Comparison of ENCODE assay signal across 33 cellular contexts in the genomic region with DNA sequence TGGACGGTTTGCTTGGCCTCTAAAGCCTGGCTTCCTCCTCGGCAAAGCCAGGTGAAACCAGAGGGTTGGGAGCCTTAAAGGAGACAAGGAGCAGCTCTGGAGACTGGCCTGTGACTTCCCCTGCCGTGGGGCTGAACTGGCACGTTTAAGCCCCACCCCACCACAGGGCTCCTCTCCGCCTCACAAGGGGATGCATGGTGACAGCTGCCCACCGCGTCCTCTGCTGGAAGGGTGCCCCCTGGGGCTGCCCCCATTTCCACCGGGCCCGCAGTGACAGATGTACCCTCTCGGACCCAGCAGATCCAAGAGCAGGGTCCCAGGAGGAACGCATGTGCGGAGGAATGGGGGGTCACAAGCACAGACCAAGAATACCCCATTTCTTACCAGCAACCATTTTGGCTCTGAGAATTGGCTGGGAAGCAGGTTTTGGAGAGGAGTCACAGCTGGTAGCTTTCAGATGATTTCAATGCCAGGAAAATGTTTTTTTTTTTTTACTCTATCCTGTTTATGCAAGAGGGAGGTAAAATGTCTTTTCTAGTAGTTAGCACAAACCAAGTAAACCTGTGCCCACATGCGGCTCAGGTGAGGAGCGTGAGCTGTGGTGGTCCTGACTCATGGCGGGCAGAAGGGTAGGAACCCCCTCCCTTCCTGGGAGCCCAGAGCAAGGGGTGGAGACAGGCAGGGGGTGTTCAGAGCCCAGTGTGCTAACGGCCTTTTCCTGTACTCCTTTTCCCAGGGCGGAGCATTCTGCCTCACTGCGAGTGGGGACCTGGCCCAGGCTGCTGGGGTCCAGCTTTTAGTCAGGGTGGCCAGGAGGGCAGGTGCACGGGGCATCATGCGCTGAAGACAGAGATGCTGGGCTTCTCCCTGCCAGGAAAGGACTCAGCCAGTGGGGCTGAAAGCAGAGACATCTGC. TPM values are rescaled to one million over a fixed set of nuclear protein-coding genes. Genes with fewer than 3 reads are reported as not detected.
DNase-seq lines count a peak whose midpoint lies in the region; ATAC-seq, FAIRE-seq and TF ChIP-seq lines count a peak whose summit lies in the region.
"Had no signal": no experiment of that assay in that cellular context is flagged by ENCODE, and none has a peak within 500 bp of the region (broad histone marks: within the 10 kb centered on the region; RNA-seq: fewer than 3 reads in every experiment).

No MANE protein-coding gene starts in this region.

- peak overlapping the region; percentile 41; the same call in 1 of the 2 replicates for H4K5ac ChIP-seq in IMR-90 (ENCODE audit: low read depth, low read length)
- no peak overlapping the region for H4K5ac ChIP-seq in H1 (ENCODE audit: insufficient read length, low read depth, low read length)

- H2BK120ac ChIP-seq in IMR-90 (ENCODE audit: low read depth, low read length) (no peak overlapping the region), H1 (replicated peaks; ENCODE audit: low read depth, low read length) (no peak overlapping the region)

- H3K4me3 ChIP-seq in IMR-90 (ENCODE audit: insufficient read depth, low read depth, low read length): no peak overlapping the region
- H3K4me3 ChIP-seq in H1 (ENCODE audit: extremely low read depth in 1 of 4, insufficient read depth in 2 of 4, low read depth in 3 of 4, low read length in 4 of 4): no peak overlapping the region
- no peak overlapping the region for H3K4me3 ChIP-seq in lower lobe of right lung
- no peak overlapping the region for H3K4me3 ChIP-seq in lower leg skin (ENCODE audit: low read depth, poor library complexity, severe bottlenecking)
- H3K4me3 ChIP-seq: psoas muscle, skin epidermis, uterus had no signal

- H3K27me3 ChIP-seq in IMR-90 (ENCODE audit: control insufficient read depth, insufficient read depth, low read length) (no peaks in the 10 kb centered on the region), H1 (replicated peaks in 1 of 4; ENCODE audit: control insufficient read depth in 3 of 4, extremely low read depth in 1 of 4, insufficient read depth in 3 of 4, low read length in 3 of 4) (no peaks in the 10 kb centered on the region), lower lobe of right lung (ENCODE audit: low read depth) (no peaks in the 10 kb centered on the region)
- H3K27me3 ChIP-seq: uterus had no signal

- H3K4ac ChIP-seq in IMR-90 (ENCODE audit: low read depth, low read length) (no peak overlapping the region), H1 (replicated peaks; ENCODE audit: insufficient read length, low read depth, low read length) (no peak overlapping the region)

- H2BK15ac ChIP-seq in IMR-90 (ENCODE audit: low read depth, low read length) (no peak overlapping the region), H1 (ENCODE audit: low read length) (0 out of 2 replicates have a peak overlapping the region, but pooled peaks have one; percentile 61)

- H3K56ac ChIP-seq in IMR-90 (ENCODE audit: extremely low read depth, insufficient read depth, low read length): no peak overlapping the region
- no peak overlapping the region for H3K56ac ChIP-seq in H1 (replicated peaks; ENCODE audit: insufficient read length, low read depth, low read length)

- H3K4me1 ChIP-seq in IMR-90 (ENCODE audit: control insufficient read depth, insufficient read depth, low read length): peaks cover 8% of the 10 kb centered on the region; the same call in 1 of the 2 replicates
- no peaks in the 10 kb centered on the region; a peak in 3 of 7 replicates for H3K4me1 ChIP-seq in H1 (replicated peaks in 1 of 4; ENCODE audit: control insufficient read depth in 3 of 4, insufficient read depth in 4 of 4, low read length in 3 of 4)
- H3K4me1 ChIP-seq in lower lobe of right lung: peaks cover 13% of the 10 kb centered on the region
- H3K4me1 ChIP-seq: psoas muscle had no signal

- H3K9me3 ChIP-seq in IMR-90 (ENCODE audit: control insufficient read depth, insufficient read depth, low read length) (no peaks in the 10 kb centered on the region), H1 (ENCODE audit: insufficient read depth in 2 of 2, low read depth in 1 of 2, low read length in 1 of 2) (peaks cover 4 to 16% of the 10 kb centered on the region in 2 experiments), lower lobe of right lung (peaks cover 5% of the 10 kb centered on the region)
- H3K9me3 ChIP-seq: psoas muscle, uterus had no signal

- no peak overlapping the region for H2BK12ac ChIP-seq in H1 (ENCODE audit: low read depth, low read length)

- H3K79me2 ChIP-seq in H1 (ENCODE audit: control insufficient read depth in 1 of 2, insufficient read depth in 2 of 2, low read length in 2 of 2): no peaks in the 10 kb centered on the region

- no peaks in the 10 kb centered on the region for H3K23me2 ChIP-seq in H1 (ENCODE audit: low read depth, low read length)

- no peak for TF ChIP-seq POLR2A in IMR-90 (IDR thresholded peaks at IDR 0.05; ENCODE audit: low read depth, low read length)
- no peak for TF ChIP-seq POLR2A in H1 (IDR thresholded peaks at IDR 0.05; ENCODE audit: control extremely low read depth in 1 of 2, low read depth in 2 of 2, low read length in 2 of 2)
- TF ChIP-seq POLR2A in lower leg skin (IDR thresholded peaks at IDR 0.05): no peak

- no peak overlapping the region for H3K9ac ChIP-seq in IMR-90 (ENCODE audit: low read depth, low read length)
- H3K9ac ChIP-seq in H1 (replicated peaks in 1 of 4; ENCODE audit: extremely low read depth in 1 of 4, low read depth in 3 of 4, low read length in 3 of 4): no peak overlapping the region

- in situ Hi-C loops in IMR-90 (cut with MboI; ENCODE audit: low sequenced_read_pairs): no loop called here

- H3K27me3 Mint-ChIP-seq in activated CD4-positive, alpha-beta memory T cell treated with anti-CD3 and anti-CD28 coated beads for 36 hours: no peaks in the 10 kb centered on the region
- H3K27me3 Mint-ChIP-seq: activated naive CD8-positive, alpha-beta T cell treated with anti-CD3 and anti-CD28 coated beads for 36 hours had no signal

- no peaks in the 10 kb centered on the region for H3K4me1 Mint-ChIP-seq in activated CD4-positive, alpha-beta memory T cell treated with anti-CD3 and anti-CD28 coated beads for 36 hours (ENCODE audit: low read depth)
- H3K4me1 Mint-ChIP-seq: activated naive CD8-positive, alpha-beta T cell treated with anti-CD3 and anti-CD28 coated beads for 36 hours; H9 had no signal

- FAIRE-seq in H1 (lab: Jason Lieb, UNC): no peak
- FAIRE-seq: frontal cortex, GM12891, islet of Langerhans had no signal

- no peaks in the 10 kb centered on the region for H4K20me1 ChIP-seq in IMR-90 (ENCODE audit: insufficient read depth, low read length)
- no peaks in the 10 kb centered on the region for H4K20me1 ChIP-seq in H1 (replicated peaks in 1 of 2; ENCODE audit: control insufficient read depth in 1 of 2, insufficient read depth in 2 of 2, low read length in 2 of 2)

- CTCF ChIA-PET in IMR-90 (lab: Yijun Ruan, JAX) (interaction anchor here (0.5 to 0.9 kb wide), 4 partner anchors 14 to 116 kb away, joined by 3 to 5 read pairs (median 4); no protein-coding TSS in a partner anchor), H1 (lab: Charles Lee; ENCODE audit: partially characterized antibody) (interaction anchor here (0.6 to 2.6 kb wide), 16 partner anchors 8 to 287 kb away, joined by 3 to 8 read pairs (median 3); no protein-coding TSS in a partner anchor)
- CTCF ChIA-PET in activated CD4-positive, alpha-beta memory T cell treated with anti-CD3 and anti-CD28 coated beads for 36 hours (lab: Charles Lee): no interaction called here

- no peak overlapping the region for H2AFZ ChIP-seq in IMR-90 (replicated peaks; ENCODE audit: low read length, poor library complexity)
- no peak overlapping the region for H2AFZ ChIP-seq in H1 (ENCODE audit: low read length)

- H3K4me2 ChIP-seq in IMR-90 (ENCODE audit: low read depth, low read length): no peak overlapping the region; the same call in 1 of the 2 replicates
- H3K4me2 ChIP-seq in H1 (ENCODE audit: insufficient read depth in 1 of 2, low read depth in 2 of 2, low read length in 2 of 2): no peak overlapping the region

- 0 out of 2 replicates have a peak overlapping the region, but pooled peaks have one; percentile 16 for H2AK5ac ChIP-seq in IMR-90 (ENCODE audit: low read depth, low read length)
- H2AK5ac ChIP-seq in H1 (ENCODE audit: low read depth, low read length): no peak overlapping the region

- no peak overlapping the region for H3K4me3 Mint-ChIP-seq in activated CD4-positive, alpha-beta memory T cell treated with anti-CD3 and anti-CD28 coated beads for 36 hours
- H3K4me3 Mint-ChIP-seq: activated naive CD8-positive, alpha-beta T cell treated with anti-CD3 and anti-CD28 coated beads for 36 hours; H9 had no signal

- TF ChIP-seq CTCF in IMR-90 (conservative IDR thresholded peaks at IDR 0.05; ENCODE audit: low read depth, low read length) (no peak), H1 (IDR thresholded peaks at IDR 0.05; ENCODE audit: control extremely low read depth in 1 of 3, insufficient read depth in 1 of 3, low read depth in 1 of 3, low read length in 3 of 3) (no peak), lower lobe of right lung (IDR thresholded peaks at IDR 0.05) (no peak), lower leg skin (IDR thresholded peaks at IDR 0.05) (no peak)

- peak overlapping the region; percentile 4; the same call in 1 of the 2 replicates for H4K91ac ChIP-seq in IMR-90 (ENCODE audit: insufficient read depth, low read depth, low read length)
- no peak overlapping the region for H4K91ac ChIP-seq in H1 (replicated peaks; ENCODE audit: insufficient read length, low read length)

- H3K18ac ChIP-seq in IMR-90 (ENCODE audit: low read depth, low read length): peak overlapping the region; percentile 12; the same call in 1 of the 2 replicates
- H3K18ac ChIP-seq in H1 (ENCODE audit: extremely low read depth, low read length): no peak overlapping the region

- peak; percentile 15 for DNase-seq in AG08395 (ENCODE audit: low spot score)
- DNase-seq in IMR-90: peak; percentile 9
- DNase-seq in H1 (ENCODE audit: low read depth in 1 of 2, low spot score in 2 of 2): no peak
- peak; percentile 37 for DNase-seq in lower lobe of right lung
- no peak for DNase-seq in lower leg skin (ENCODE audit: low spot score in 2 of 2)
- no peak for DNase-seq in activated CD4-positive, alpha-beta memory T cell treated with anti-CD3 and anti-CD28 coated beads for 36 hours
- DNase-seq: ACHN; activated CD4-positive, alpha-beta T cell treated with anti-CD3 and anti-CD28 coated beads, Interleukin-2, amount 50 U/mL, for 4 hours; activated CD4-positive, CD25-positive, alpha-beta regulatory T cell; activated CD8-positive, alpha-beta memory T cell treated with anti-CD3 and anti-CD28 coated beads, Interleukin-2, amount 50 U/mL, for 48 hours; activated naive CD8-positive, alpha-beta T cell treated with anti-CD3 and anti-CD28 coated beads for 36 hours; effector CD4-positive, alpha-beta T cell; erythroblast; Kasumi-1; NCI-H187 treated with DMSO at 0.1 percent for 48 hours; NCI-H2227 treated with DMSO at 0.1 percent for 48 hours; NCI-H748 treated with DMSO at 0.1 percent for 48 hours; psoas muscle; stimulated activated CD4-positive, alpha-beta T cell treated with anti-CD3 and anti-CD28 coated beads, Interleukin-2, amount 100 ng/mL, for 24 hours; SW 1271; uterus had no signal

- dilution Hi-C loops in IMR-90 (cut with HindIII; ENCODE audit: low sequenced_read_pairs, unreplicated experiment): no loop called here

- H2BK20ac ChIP-seq in IMR-90 (ENCODE audit: low read depth, low read length) (no peak overlapping the region), H1 (ENCODE audit: low read length) (no peak overlapping the region)

- H3K14ac ChIP-seq in IMR-90 (replicated peaks; ENCODE audit: low read depth, low read length): no peak overlapping the region
- no peak overlapping the region for H3K14ac ChIP-seq in H1 (ENCODE audit: insufficient read length)

- H3K23ac ChIP-seq in IMR-90 (ENCODE audit: low read depth, low read length) (no peak overlapping the region), H1 (ENCODE audit: insufficient read length) (no peak overlapping the region)

- 40% methylated on average over 1 of the region's 20 CpGs; no CpG with 5 or more reads in 1 of the 2 experiments for WGBS in IMR-90 (ENCODE audit: extremely low coverage in 2 of 2, insufficient read length in 1 of 2), 2 experiments
- 92% methylated on average over 18 of the region's 20 CpGs; no CpG with 5 or more reads in 1 of the 2 experiments for WGBS in H1 (ENCODE audit: extremely low coverage in 1 of 2, insufficient coverage in 1 of 2, insufficient read length in 1 of 2, insufficient replicate concordance in 2 of 2, low coverage in 1 of 2, low lambda C conversion rate in 2 of 2, missing lambda C conversion rate in 1 of 2), 2 experiments
- 54 to 67% methylated on average over 19 to 20 of the region's 20 CpGs for WGBS in lower leg skin, 2 donors

- H3K27ac Mint-ChIP-seq in activated CD4-positive, alpha-beta memory T cell treated with anti-CD3 and anti-CD28 coated beads for 36 hours: no peak overlapping the region
- H3K27ac Mint-ChIP-seq: activated naive CD8-positive, alpha-beta T cell treated with anti-CD3 and anti-CD28 coated beads for 36 hours; activated T-helper 2 cell treated with anti-CD3 and anti-CD28 coated beads, Interferon-gamma antibody, Interleukin-2, Interleukin-4, amounts not matched to agents 10 μg/mL and 5 μg/mL and 100 μg/mL, durations not matched to agents 14 hours and 24 hours and 36 hours; H9 had no signal

- intact Hi-C loops in IMR-90 (cut with micrococcal nuclease): no loop called here
- intact Hi-C loops in lower lobe of right lung (cut with DNase I): no loop called here
- intact Hi-C loops in lower leg skin (cut with DNase I; ENCODE audit: low total_unique reads): no loop called here
- intact Hi-C loops in activated CD4-positive, alpha-beta memory T cell treated with anti-CD3 and anti-CD28 coated beads for 36 hours (cut with micrococcal nuclease): no loop called here

- ATAC-seq in IMR-90 (ENCODE audit: low read depth) (no peak; the same call in 1 of the 2 replicates), lower lobe of right lung (no peak), GM18520 (IDR thresholded peaks at IDR 0.05; ENCODE audit: unreplicated experiment) (no peak), HG03135 (IDR thresholded peaks at IDR 0.05; ENCODE audit: unreplicated experiment) (no peak)

- H4K8ac ChIP-seq in IMR-90 (ENCODE audit: low read depth in 2 of 2, low read length in 2 of 2) (peak overlapping the region in 1 of 2 experiments; percentile 39; a peak in 1 of 4 replicates), H1 (ENCODE audit: extremely low read depth, insufficient read depth, low read length) (no peak overlapping the region)

- no peak for TF ChIP-seq EP300 in H1 (IDR thresholded peaks at IDR 0.05; ENCODE audit: borderline replicate concordance in 1 of 2, low read depth in 2 of 2, low read length in 2 of 2)

- no TSS peak for BruUV-seq in IMR-90 (replicated peaks; lab: Mats Ljungman, UMichigan)

- no peaks in the 10 kb centered on the region for H3K36me3 ChIP-seq in IMR-90 (ENCODE audit: control insufficient read depth, insufficient read depth, low read length)
- H3K36me3 ChIP-seq in H1 (ENCODE audit: control insufficient read depth in 2 of 4, insufficient read depth in 4 of 4, low read length in 3 of 4): no peaks in the 10 kb centered on the region
- no peaks in the 10 kb centered on the region for H3K36me3 ChIP-seq in lower lobe of right lung
- H3K36me3 ChIP-seq: uterus had no signal

- H3K36me3 Mint-ChIP-seq in activated CD4-positive, alpha-beta memory T cell treated with anti-CD3 and anti-CD28 coated beads for 36 hours: no peaks in the 10 kb centered on the region
- H3K36me3 Mint-ChIP-seq: activated naive CD8-positive, alpha-beta T cell treated with anti-CD3 and anti-CD28 coated beads for 36 hours had no signal

- no peaks in the 10 kb centered on the region for H3K79me1 ChIP-seq in IMR-90 (ENCODE audit: low read depth in 1 of 2, low read length in 2 of 2)
- no peaks in the 10 kb centered on the region for H3K79me1 ChIP-seq in H1 (ENCODE audit: low read depth, low read length)

- no peak overlapping the region for H3K27ac ChIP-seq in IMR-90 (ENCODE audit: insufficient read depth, low read length)
- no peak overlapping the region for H3K27ac ChIP-seq in H1 (ENCODE audit: low read depth, low read length)
- H3K27ac ChIP-seq in lower lobe of right lung: no peak overlapping the region
- H3K27ac ChIP-seq: C4-2B, psoas muscle, uterus had no signal

- H2BK5ac ChIP-seq in IMR-90 (ENCODE audit: low read depth, low read length, poor library complexity, severe bottlenecking) (no peak overlapping the region), H1 (ENCODE audit: low read depth, low read length) (no peak overlapping the region)

- POLR2A ChIA-PET in IMR-90 (lab: Charles Lee; ENCODE audit: unreplicated experiment): interaction anchor here (0.6 kb wide), 1 partner anchor 23 kb away, joined by 3 read pairs; no protein-coding TSS in a partner anchor
- POLR2A ChIA-PET in H1 (lab: Charles Lee; ENCODE audit: partially characterized antibody): no interaction called here
- POLR2A ChIA-PET in activated CD4-positive, alpha-beta memory T cell treated with anti-CD3 and anti-CD28 coated beads for 36 hours (lab: Charles Lee): no interaction called here

- no peaks in the 10 kb centered on the region for H3K9me3 Mint-ChIP-seq in activated CD4-positive, alpha-beta memory T cell treated with anti-CD3 and anti-CD28 coated beads for 36 hours
- H3K9me3 Mint-ChIP-seq: activated naive CD8-positive, alpha-beta T cell treated with anti-CD3 and anti-CD28 coated beads for 36 hours; activated T-helper 2 cell treated with anti-CD3 and anti-CD28 coated beads, Interferon-gamma antibody, Interleukin-2, Interleukin-4, amounts not matched to agents 10 μg/mL and 5 μg/mL and 100 μg/mL, durations not matched to agents 14 hours and 24 hours and 36 hours had no signal

- no peak overlapping the region for H2AK9ac ChIP-seq in IMR-90 (replicated peaks; ENCODE audit: low read depth, low read length, poor library complexity)

- TF ChIP-seq RAD21 in IMR-90 (IDR thresholded peaks at IDR 0.05; ENCODE audit: low read length) (no peak), H1 (IDR thresholded peaks at IDR 0.05 in 1 of 2, conservative IDR thresholded peaks at IDR 0.05 in 1 of 2; ENCODE audit: low read depth in 2 of 2, low read length in 2 of 2) (no peak)

- no peaks in the 10 kb centered on the region for H3K9me1 ChIP-seq in IMR-90 (ENCODE audit: insufficient read depth, low read length)

RNA-seq across cellular contexts. Expression of gene FRMD1, which starts 33.0 kb away (rescaled TPM):
- total RNA-seq in IMR-90 (2012; rRNA removed) (not detected in 2 replicates), lower lobe of right lung (not detected), lower leg skin (1 to 10 TPM in 2 of 4 donors, under 1 TPM in 2; 0.32 to 1.2 (median 0.72) TPM)
- polyA plus RNA-seq in IMR-90 (2012; rRNA removed) (not detected in 2 replicates), H1 (2011; rRNA removed) (0.36 and 0.69 TPM in 2 replicates)
- not detected in 2 replicates for polyA plus RNA-seq in IMR-90 (2012; cell fraction: cytosol; rRNA removed)
- polyA plus RNA-seq in IMR-90 (2012; cell fraction: nucleus; rRNA removed; ENCODE audit: low replicate concordance): not detected in 2 replicates
- not detected in 2 replicates for total RNA-seq in H1 (2021; fragmentation: NEBNext Ultra II Directional; extraction: Animal tissue kit (Norgen Biotek cat#: 25700))
- 0.34 TPM for polyA plus RNA-seq in H1 (2011; cell fraction: cytosol; rRNA removed)
- polyA plus RNA-seq in H1 (2011; cell fraction: nucleus; rRNA removed): 1.5 TPM
- polyA plus RNA-seq in H1 (2012, experiment 1 of 2): 0.21 to 0.45 TPM (median 0.37 TPM) in 4 replicates
- 0.13 TPM for polyA plus RNA-seq in H1 (2012, experiment 2 of 2)
- polyA plus RNA-seq in H1 (2013, experiment 1 of 2): 0.06 TPM
- polyA plus RNA-seq in H1 (2013, experiment 2 of 2): 0.07 TPM
- polyA minus RNA-seq in H1 (2011; rRNA and poly(A)+ RNA removed): 0.22 and 0.24 TPM in 2 replicates
- not detected for polyA minus RNA-seq in H1 (2011; cell fraction: cytosol; rRNA and poly(A)+ RNA removed)
- polyA minus RNA-seq in H1 (2011; cell fraction: nucleus; rRNA and poly(A)+ RNA removed): 0.50 TPM
- not detected for total RNA-seq in activated CD4-positive, alpha-beta memory T cell treated with anti-CD3 and anti-CD28 coated beads for 36 hours
- total RNA-seq: activated naive CD8-positive, alpha-beta T cell treated with anti-CD3 and anti-CD28 coated beads for 36 hours; activated T-helper 2 cell treated with anti-CD3 and anti-CD28 coated beads, Interferon-gamma antibody, Interleukin-2, Interleukin-4, amounts not matched to agents 10 μg/mL and 5 μg/mL and 100 μg/mL, durations not matched to agents 14 hours and 24 hours and 36 hours; Daoy; frontal cortex; H9; lung microvascular endothelial cell; temporal lobe had no signal

RNA-seq across cellular contexts. Expression of gene KIF25, which starts 48.5 kb away (rescaled TPM):
- not detected in 2 replicates for total RNA-seq in IMR-90 (2012; rRNA removed)
- polyA plus RNA-seq in IMR-90 (2012; rRNA removed): not detected in 2 replicates
- polyA plus RNA-seq in IMR-90 (2012; cell fraction: cytosol; rRNA removed): not detected in 2 replicates
- 0.34 and 0.83 TPM in 2 replicates for polyA plus RNA-seq in IMR-90 (2012; cell fraction: nucleus; rRNA removed; ENCODE audit: low replicate concordance)
- total RNA-seq in H1 (2021; fragmentation: NEBNext Ultra II Directional; extraction: Animal tissue kit (Norgen Biotek cat#: 25700)): 2.0 and 2.3 TPM in 2 replicates
- polyA plus RNA-seq in H1 (2011; rRNA removed): 1.5 and 2.5 TPM in 2 replicates
- 2.2 TPM for polyA plus RNA-seq in H1 (2011; cell fraction: cytosol; rRNA removed)
- 4.5 TPM for polyA plus RNA-seq in H1 (2011; cell fraction: nucleus; rRNA removed)
- polyA plus RNA-seq in H1 (2012, experiment 1 of 2): 1.4 to 3.0 TPM (median 1.6 TPM) in 4 replicates
- 0.39 TPM for polyA plus RNA-seq in H1 (2012, experiment 2 of 2)
- polyA plus RNA-seq in H1 (2013, experiment 1 of 2): 0.91 TPM
- 1.2 TPM for polyA plus RNA-seq in H1 (2013, experiment 2 of 2)
- 0.60 and 2.0 TPM in 2 replicates for polyA minus RNA-seq in H1 (2011; rRNA and poly(A)+ RNA removed)
- polyA minus RNA-seq in H1 (2011; cell fraction: cytosol; rRNA and poly(A)+ RNA removed): 1.0 TPM
- polyA minus RNA-seq in H1 (2011; cell fraction: nucleus; rRNA and poly(A)+ RNA removed): 1.1 TPM
- 0.56 TPM for total RNA-seq in lower lobe of right lung
- total RNA-seq in lower leg skin: under 1 TPM in 2 of 4 donors, not detected in 2; 0.29 to 0.86 TPM
- not detected for total RNA-seq in activated CD4-positive, alpha-beta memory T cell treated with anti-CD3 and anti-CD28 coated beads for 36 hours
- total RNA-seq: activated naive CD8-positive, alpha-beta T cell treated with anti-CD3 and anti-CD28 coated beads for 36 hours; activated T-helper 2 cell treated with anti-CD3 and anti-CD28 coated beads, Interferon-gamma antibody, Interleukin-2, Interleukin-4, amounts not matched to agents 10 μg/mL and 5 μg/mL and 100 μg/mL, durations not matched to agents 14 hours and 24 hours and 36 hours; Daoy; lung microvascular endothelial cell had no signal

Comparison
In these comparisons a context has a peak if more than half of its experiments do, and no peak if none do; other contexts are left out.
1. DNase-seq: peak in AG08395 (single experiment), IMR-90 (single experiment) and lower lobe of right lung (single experiment); none in H1 (0 of 2), lower leg skin (0 of 2) and activated CD4-positive, alpha-beta memory T cell treated with anti-CD3 and anti-CD28 coated beads for 36 hours (single experiment).